33 cellular contexts compared by ENCODE assay signal in genomic region chr5:52888363-52888762, GRCh38.
"Had no signal": no experiment of that assay in that cellular context is flagged by ENCODE, and none has a peak within 500 bp of the region (broad histone marks: within the 10 kb centered on the region; RNA-seq: fewer than 3 reads in every experiment).

No MANE protein-coding gene starts in this region.

- H3K4me3 ChIP-seq: adrenal gland, breast epithelium, cardiac muscle cell, coronary artery, dorsolateral prefrontal cortex had no signal

- H3K4me1 ChIP-seq: breast epithelium had no signal

- H3K36me3 ChIP-seq: breast epithelium, cardiac muscle cell had no signal

- H3K4me1 Mint-ChIP-seq: activated CD4-positive, alpha-beta T cell treated with anti-CD3 and anti-CD28 coated beads for 36 hours; activated CD4-positive, alpha-beta T cell treated with anti-CD3 and anti-CD28 coated beads, Interleukin-2, amount 10 ng/mL, durations not matched to agents 24 days and 14 days; activated CD8-positive, alpha-beta memory T cell treated with anti-CD3 and anti-CD28 coated beads, Interleukin-2, amount 10 ng/mL, durations not matched to agents 7 days and 5 days; activated naive CD4-positive, alpha-beta T cell treated with anti-CD3 and anti-CD28 coated beads, Interleukin-2, amount 50 U/mL, for 24 hours; activated naive CD8-positive, alpha-beta T cell treated with anti-CD3 and anti-CD28 coated beads for 36 hours; activated naive CD8-positive, alpha-beta T cell treated with anti-CD3 and anti-CD28 coated beads, Interleukin-2, amount 50 U/mL, for 24 hours had no signal

- ATAC-seq: activated CD4-positive, alpha-beta T cell treated with anti-CD3 and anti-CD28 coated beads for 36 hours; activated CD8-positive, alpha-beta memory T cell treated with anti-CD3 and anti-CD28 coated beads, Interleukin-2, amount 10 ng/mL, durations not matched to agents 7 days and 5 days; activated CD8-positive, alpha-beta T cell treated with anti-CD3 and anti-CD28 coated beads, Interleukin-2, amount 10 ng/mL, durations not matched to agents 7 days and 5 days; activated naive CD8-positive, alpha-beta T cell treated with anti-CD3 and anti-CD28 coated beads, Interleukin-2, amount 50 U/mL, for 24 hours; esophagus mucosa had no signal

- H3K36me3 Mint-ChIP-seq: activated CD4-positive, alpha-beta memory T cell treated with anti-CD3 and anti-CD28 coated beads for 36 hours; brain had no signal

- H3K27me3 Mint-ChIP-seq: activated CD4-positive, alpha-beta memory T cell treated with anti-CD3 and anti-CD28 coated beads for 36 hours; activated CD8-positive, alpha-beta memory T cell treated with anti-CD3 and anti-CD28 coated beads, Interleukin-2, amount 10 ng/mL, durations not matched to agents 7 days and 5 days; activated naive CD4-positive, alpha-beta T cell treated with anti-CD3 and anti-CD28 coated beads, Interleukin-2, amount 50 U/mL, for 24 hours; activated naive CD8-positive, alpha-beta T cell treated with anti-CD3 and anti-CD28 coated beads for 36 hours; activated naive CD8-positive, alpha-beta T cell treated with anti-CD3 and anti-CD28 coated beads, Interleukin-2, amount 50 U/mL, for 24 hours; dendritic cell treated with granulocyte-macrophage colony-stimulating factor and Interleukin-4, amounts not matched to agents 40 ng/mL and 50 ng/mL, for 4 days had no signal

- DNase-seq: activated CD4-positive, alpha-beta memory T cell treated with anti-CD3 and anti-CD28 coated beads for 36 hours; activated CD4-positive, alpha-beta T cell treated with anti-CD3 and anti-CD28 coated beads for 36 hours; activated CD4-positive, alpha-beta T cell treated with anti-CD3 and anti-CD28 coated beads, Interleukin-2, amount 10 ng/mL, durations not matched to agents 24 days and 14 days; activated CD4-positive, CD25-positive, alpha-beta regulatory T cell; activated CD4-positive, CD25-positive, alpha-beta regulatory T cell treated with anti-CD3 and anti-CD28 coated beads, Interleukin-2, amount 50 U/mL, for 72 hours; activated CD8-positive, alpha-beta memory T cell treated with anti-CD3 and anti-CD28 coated beads, Interleukin-2, amount 10 ng/mL, durations not matched to agents 7 days and 5 days; activated CD8-positive, alpha-beta memory T cell treated with anti-CD3 and anti-CD28 coated beads, Interleukin-2, amount 50 U/mL, for 4 hours; activated CD8-positive, alpha-beta T cell treated with anti-CD3 and anti-CD28 coated beads, Interleukin-2, amount 10 ng/mL, durations not matched to agents 7 days and 5 days; activated effector memory CD4-positive, alpha-beta T cell treated with anti-CD3 and anti-CD28 coated beads, Interleukin-2, amount 50 U/mL, for 16 hours; activated naive CD4-positive, alpha-beta T cell treated with anti-CD3 and anti-CD28 coated beads for 36 hours; activated naive CD8-positive, alpha-beta T cell treated with anti-CD3 and anti-CD28 coated beads for 36 hours; activated naive CD8-positive, alpha-beta T cell treated with anti-CD3 and anti-CD28 coated beads, Interleukin-2, amount 50 U/mL, for 24 hours; activated T-cell treated with anti-CD3 and anti-CD28 coated beads, Interleukin-2, amount 50 U/mL, for 1 hour; activated T-cell treated with anti-CD3 and anti-CD28 coated beads, Interleukin-2, amount 50 U/mL, for 48 hours; adrenal gland; amygdala; aorta; central memory CD4-positive, alpha-beta T cell; cerebellar nuclear complex; dorsolateral prefrontal cortex; effector memory CD4-positive, alpha-beta T cell; endodermal cell; foreskin fibroblast; T-helper 2 cell had no signal

- H3K27ac Mint-ChIP-seq: activated CD4-positive, alpha-beta memory T cell treated with anti-CD3 and anti-CD28 coated beads for 36 hours; activated CD4-positive, alpha-beta T cell treated with anti-CD3 and anti-CD28 coated beads for 36 hours; activated CD4-positive, alpha-beta T cell treated with anti-CD3 and anti-CD28 coated beads, Interleukin-2, amount 10 ng/mL, durations not matched to agents 24 days and 14 days; activated CD8-positive, alpha-beta memory T cell treated with anti-CD3 and anti-CD28 coated beads, Interleukin-2, amount 10 ng/mL, durations not matched to agents 7 days and 5 days; activated CD8-positive, alpha-beta T cell treated with anti-CD3 and anti-CD28 coated beads, Interleukin-2, amount 10 ng/mL, durations not matched to agents 7 days and 5 days; activated naive CD4-positive, alpha-beta T cell treated with anti-CD3 and anti-CD28 coated beads for 36 hours; activated naive CD4-positive, alpha-beta T cell treated with anti-CD3 and anti-CD28 coated beads, Interleukin-2, amount 50 U/mL, for 24 hours; activated naive CD8-positive, alpha-beta T cell treated with anti-CD3 and anti-CD28 coated beads for 36 hours; activated naive CD8-positive, alpha-beta T cell treated with anti-CD3 and anti-CD28 coated beads, Interleukin-2, amount 50 U/mL, for 24 hours; activated T-helper 1 cell treated with anti-CD3 and anti-CD28 coated beads, Interleukin-12 subunit alpha, Interleukin-12 subunit beta, Interleukin-2, Interleukin-4 antibody, amounts not matched to agents 30 ng/mL and 10 ng/mL and 1 ng/mL, durations not matched to agents 14 hours and 24 hours and 36 hours; activated T-helper 2 cell treated with anti-CD3 and anti-CD28 coated beads, Interferon-gamma antibody, Interleukin-2, Interleukin-4, amounts not matched to agents 10 μg/mL and 5 μg/mL and 100 μg/mL, durations not matched to agents 14 hours and 24 hours and 36 hours; brain; dendritic cell treated with granulocyte-macrophage colony-stimulating factor and Interleukin-4, amounts not matched to agents 40 ng/mL and 50 ng/mL, for 4 days; endodermal cell had no signal

- H3K9me3 Mint-ChIP-seq: activated CD4-positive, alpha-beta memory T cell treated with anti-CD3 and anti-CD28 coated beads for 36 hours; activated CD4-positive, alpha-beta T cell treated with anti-CD3 and anti-CD28 coated beads, Interleukin-2, amount 10 ng/mL, durations not matched to agents 24 days and 14 days; activated naive CD4-positive, alpha-beta T cell treated with anti-CD3 and anti-CD28 coated beads for 36 hours; activated naive CD4-positive, alpha-beta T cell treated with anti-CD3 and anti-CD28 coated beads, Interleukin-2, amount 50 U/mL, for 24 hours; activated naive CD8-positive, alpha-beta T cell treated with anti-CD3 and anti-CD28 coated beads for 36 hours; activated naive CD8-positive, alpha-beta T cell treated with anti-CD3 and anti-CD28 coated beads, Interleukin-2, amount 50 U/mL, for 24 hours; activated T-helper 1 cell treated with anti-CD3 and anti-CD28 coated beads, Interleukin-12 subunit alpha, Interleukin-12 subunit beta, Interleukin-2, Interleukin-4 antibody, amounts not matched to agents 30 ng/mL and 10 ng/mL and 1 ng/mL, durations not matched to agents 14 hours and 24 hours and 36 hours; activated T-helper 2 cell treated with anti-CD3 and anti-CD28 coated beads, Interferon-gamma antibody, Interleukin-2, Interleukin-4, amounts not matched to agents 10 μg/mL and 5 μg/mL and 100 μg/mL, durations not matched to agents 14 hours and 24 hours and 36 hours; brain; dendritic cell treated with granulocyte-macrophage colony-stimulating factor and Interleukin-4, amounts not matched to agents 40 ng/mL and 50 ng/mL, for 4 days; endodermal cell had no signal

- H3K9me3 ChIP-seq: adrenal gland, breast epithelium had no signal

- H3K27ac ChIP-seq: adrenal gland, breast epithelium, cardiac muscle cell, dorsolateral prefrontal cortex had no signal

- H3K4me3 Mint-ChIP-seq: activated CD4-positive, alpha-beta memory T cell treated with anti-CD3 and anti-CD28 coated beads for 36 hours; activated CD4-positive, alpha-beta T cell treated with anti-CD3 and anti-CD28 coated beads for 36 hours; activated CD4-positive, alpha-beta T cell treated with anti-CD3 and anti-CD28 coated beads, Interleukin-2, amount 10 ng/mL, durations not matched to agents 24 days and 14 days; activated CD8-positive, alpha-beta memory T cell treated with anti-CD3 and anti-CD28 coated beads, Interleukin-2, amount 10 ng/mL, durations not matched to agents 7 days and 5 days; activated CD8-positive, alpha-beta T cell treated with anti-CD3 and anti-CD28 coated beads, Interleukin-2, amount 10 ng/mL, durations not matched to agents 7 days and 5 days; activated naive CD4-positive, alpha-beta T cell treated with anti-CD3 and anti-CD28 coated beads for 36 hours; activated naive CD4-positive, alpha-beta T cell treated with anti-CD3 and anti-CD28 coated beads, Interleukin-2, amount 50 U/mL, for 24 hours; activated naive CD8-positive, alpha-beta T cell treated with anti-CD3 and anti-CD28 coated beads for 36 hours; activated naive CD8-positive, alpha-beta T cell treated with anti-CD3 and anti-CD28 coated beads, Interleukin-2, amount 50 U/mL, for 24 hours; activated T-helper 1 cell treated with anti-CD3 and anti-CD28 coated beads, Interleukin-12 subunit alpha, Interleukin-12 subunit beta, Interleukin-2, Interleukin-4 antibody, amounts not matched to agents 30 ng/mL and 10 ng/mL and 1 ng/mL, durations not matched to agents 14 hours and 24 hours and 36 hours; brain; dendritic cell treated with granulocyte-macrophage colony-stimulating factor and Interleukin-4, amounts not matched to agents 40 ng/mL and 50 ng/mL, for 4 days; endodermal cell had no signal

- H3K27me3 ChIP-seq: adrenal gland, breast epithelium, cardiac muscle cell had no signal
